In the genomic region with DNA sequence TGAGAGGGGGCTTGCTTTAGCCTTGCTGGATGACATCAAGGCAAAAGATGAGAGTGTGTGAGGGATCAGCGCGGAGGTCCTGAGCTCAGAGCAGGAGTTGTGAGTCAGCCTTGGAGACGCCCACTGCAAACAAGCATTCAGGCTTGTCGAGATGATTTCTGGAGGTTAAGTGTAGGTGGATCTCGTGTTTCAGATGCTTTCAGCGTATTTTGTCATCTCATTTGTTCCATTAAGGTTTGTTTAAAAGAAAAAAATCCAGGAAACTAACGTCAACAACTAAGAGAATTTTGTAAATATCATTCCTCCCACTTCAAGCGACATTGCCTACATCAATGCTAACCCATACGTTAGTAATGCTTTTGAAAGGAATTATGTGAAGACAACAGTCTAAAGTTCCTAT, we compare ENCODE assay signal across 9 cellular contexts.
DNase-seq lines count a peak whose midpoint lies in the region; ATAC-seq and TF ChIP-seq lines count a peak whose summit lies in the region.
"Had no signal": no experiment of that assay in that cellular context is flagged by ENCODE, and none has a peak within 500 bp of the region (broad histone marks: within the 10 kb centered on the region; RNA-seq: fewer than 3 reads in every experiment).

No MANE protein-coding gene starts in this region.

- CTCF ChIA-PET in RWPE1 (lab: Yijun Ruan, JAX) = interaction anchor here (0.6 to 1.0 kb wide), 2 partner anchors 14 to 135 kb away, joined by 3 to 6 read pairs; no protein-coding TSS in a partner anchor

- TF ChIP-seq POLR2A in spleen (IDR thresholded peaks at IDR 0.05) = no peak

- no peak for TF ChIP-seq CTCF in RWPE1 (conservative IDR thresholded peaks at IDR 0.05; ENCODE audit: low read depth)
- no peak for TF ChIP-seq CTCF in fibroblast of mammary gland (conservative IDR thresholded peaks at IDR 0.05; ENCODE audit: control insufficient read depth, insufficient read depth, low read depth, low read length)
- no peak for TF ChIP-seq CTCF in spleen (IDR thresholded peaks at IDR 0.05 in 8 of 11, conservative IDR thresholded peaks at IDR 0.05 in 3 of 11)

- H3K27ac ChIP-seq in RWPE1 (no peak overlapping the region), spleen (no peak overlapping the region)
- H3K27ac ChIP-seq: left ventricle myocardium inferior had no signal

- H3K9me3 ChIP-seq in spleen = peaks cover 0 to 6% (median 0%) of the 10 kb centered on the region in 8 donors

- ATAC-seq in GM21526 (IDR thresholded peaks at IDR 0.05; ENCODE audit: low FRiP score, unreplicated experiment) = no peak
- ATAC-seq: Right ventricle myocardium inferior had no signal

- H3K27me3 ChIP-seq in spleen (replicated peaks in 1 of 7) = no peaks in the 10 kb centered on the region

- 73 to 84% (median 81%) methylated on average over 9 of the region's 9 CpGs for WGBS in spleen, 5 donors

- POLR2A ChIA-PET in RWPE1 (lab: Yijun Ruan, JAX; ENCODE audit: low non-redundant PET) = no interaction called here

- no peak overlapping the region for H3K4me3 ChIP-seq in fibroblast of mammary gland (ENCODE audit: control insufficient read depth, low read depth, low read length)
- no peak overlapping the region for H3K4me3 ChIP-seq in spleen
- H3K4me3 ChIP-seq: left ventricle myocardium inferior had no signal

- no peaks in the 10 kb centered on the region for H3K4me1 ChIP-seq in spleen
- H3K4me1 ChIP-seq: left ventricle myocardium inferior had no signal

- no peaks in the 10 kb centered on the region for H3K36me3 ChIP-seq in spleen
- H3K36me3 ChIP-seq: left ventricle myocardium inferior had no signal

- intact Hi-C loops in spleen (cut with DNase I; ENCODE audit: low total_unique reads) = no loop called here

- DNase-seq in ELR (ENCODE audit: low read depth) (peak; percentile 46), RWPE1 (ENCODE audit: low spot score) (peak; percentile 9), fibroblast of mammary gland (ENCODE audit: low read depth) (peak; percentile 91), spleen (peak; percentile 14), KG1 (lab: John Stamatoyannopoulos, UW) (no peak), DMS114 treated with DMSO at 0.1 percent for 48 hours (lab: John Stamatoyannopoulos, UW; ENCODE audit: unreplicated experiment) (no peak)
- DNase-seq: left ventricle myocardium inferior had no signal

Comparison
In these comparisons a context has a peak if more than half of its experiments do, and no peak if none do; other contexts are left out.
1. DNase-seq: peak in ELR (single experiment), RWPE1 (single experiment), fibroblast of mammary gland (single experiment) and spleen (single experiment); none in KG1 (single experiment) and DMS114 treated with DMSO at 0.1 percent for 48 hours (single experiment).